8 cellular contexts compared by ENCODE assay signal in genomic region chr7:108497082-108497725, GRCh38. TPM values are rescaled to one million over a fixed set of nuclear protein-coding genes. Genes with fewer than 3 reads are reported as not detected.
A peak's percentile ranks its signal among the peaks of the same experiment; 100 is the strongest.
DNase-seq lines count a peak whose midpoint lies in the region; ATAC-seq and TF ChIP-seq lines count a peak whose summit lies in the region.

No MANE protein-coding gene starts in this region.

- H3K4me3 ChIP-seq in Karpas-422 (ENCODE audit: low read length) (no peak overlapping the region), Peyer's patch (no peak overlapping the region), adipocyte (ENCODE audit: low read length) (no peak overlapping the region), hepatocyte (no peak overlapping the region)

- H3K9me3 ChIP-seq in Karpas-422 (ENCODE audit: low read length), result no peaks in the 10 kb centered on the region
- no peaks in the 10 kb centered on the region for H3K9me3 ChIP-seq in Peyer's patch
- H3K9me3 ChIP-seq in adipocyte (ENCODE audit: control insufficient read depth, low read length), result no peaks in the 10 kb centered on the region
- H3K9me3 ChIP-seq in hepatocyte (ENCODE audit: low read depth), result no peaks in the 10 kb centered on the region

- peak overlapping the region; percentile 42 for H3K4me2 ChIP-seq in Karpas-422 (ENCODE audit: low read depth, low read length, poor library complexity, severe bottlenecking)
- H3K4me2 ChIP-seq in hepatocyte, result no peak overlapping the region

- H3K27me3 ChIP-seq in Karpas-422 (ENCODE audit: low read length) (no peaks in the 10 kb centered on the region), Peyer's patch (no peaks in the 10 kb centered on the region), adipocyte (replicated peaks; ENCODE audit: control insufficient read depth, insufficient read depth, low read length) (no peaks in the 10 kb centered on the region), hepatocyte (no peaks in the 10 kb centered on the region)

- WGBS in hepatocyte (ENCODE audit: low lambda C conversion rate, missing lambda C conversion rate), result 99% methylated on average over 3 of the region's 3 CpGs

- no peak overlapping the region for H2AFZ ChIP-seq in Karpas-422 (ENCODE audit: low read length)
- H2AFZ ChIP-seq in hepatocyte, result no peak overlapping the region

- peak; percentile 84 for ATAC-seq in GM21515 (IDR thresholded peaks at IDR 0.05; ENCODE audit: unreplicated experiment)
- ATAC-seq in GM18870 (IDR thresholded peaks at IDR 0.05; ENCODE audit: unreplicated experiment), result no peak

- H3K4me1 ChIP-seq in Karpas-422 (ENCODE audit: low read length) (peaks cover 4% of the 10 kb centered on the region; the same call in 1 of the 2 replicates), Peyer's patch (no peaks in the 10 kb centered on the region), adipocyte (ENCODE audit: control insufficient read depth, insufficient read depth, low read length) (peaks cover 9% of the 10 kb centered on the region), hepatocyte (ENCODE audit: insufficient read depth) (no peaks in the 10 kb centered on the region)

- H3K27ac ChIP-seq in Karpas-422 (ENCODE audit: low read length) (no peak overlapping the region), Peyer's patch (no peak overlapping the region), hepatocyte (no peak overlapping the region)

- H3K36me3 ChIP-seq in Karpas-422 (ENCODE audit: insufficient read depth, low read length) (peaks cover 31% of the 10 kb centered on the region), Peyer's patch (peaks cover 0 to 48% (median 0%) of the 10 kb centered on the region in 3 donors), adipocyte (ENCODE audit: control insufficient read depth, insufficient read depth, low read length, severe bottlenecking) (peaks cover 67% of the 10 kb centered on the region), hepatocyte (replicated peaks; ENCODE audit: insufficient read depth, low read depth) (no peaks in the 10 kb centered on the region)

- H3K9ac ChIP-seq in Karpas-422 (ENCODE audit: low read length) (no peak overlapping the region), adipocyte (ENCODE audit: low read length) (no peak overlapping the region)

- TF ChIP-seq CTCF in Peyer's patch (IDR thresholded peaks at IDR 0.05) (peak; percentile 70 to 85 (median 84)), hepatocyte (IDR thresholded peaks at IDR 0.05; ENCODE audit: poor library complexity) (peak; percentile 76)

- H4K20me1 ChIP-seq in Karpas-422 (ENCODE audit: insufficient read depth, low read depth, low read length), result no peaks in the 10 kb centered on the region
- H4K20me1 ChIP-seq in hepatocyte (ENCODE audit: insufficient read depth, poor library complexity, severe bottlenecking), result no peaks in the 10 kb centered on the region

- H3K79me2 ChIP-seq in Karpas-422 (ENCODE audit: low read length) (peaks cover 34% of the 10 kb centered on the region), hepatocyte (no peaks in the 10 kb centered on the region)

- DNase-seq in DMS153 treated with DMSO at 0.1 percent for 48 hours (lab: John Stamatoyannopoulos, UW; ENCODE audit: unreplicated experiment) (peak; percentile 49), Karpas-422 (peak; percentile 92), Peyer's patch (peak in 2 of 3 donors; percentile 71 to 77), adipocyte (ENCODE audit: low read depth) (peak; percentile 83), hepatocyte (ENCODE audit: low spot score) (peak; percentile 54)
- DNase-seq in stimulated activated CD4-positive, alpha-beta T cell treated with anti-CD3 and anti-CD28 coated beads, Interleukin-12 subunit alpha, Interleukin-12 subunit beta, amount 100 ng/mL, for 4 hours, result peak; percentile 12

- no peaks in the 10 kb centered on the region for H3K9me2 ChIP-seq in Karpas-422 (replicated peaks; ENCODE audit: insufficient read depth, low read length)
- no peaks in the 10 kb centered on the region for H3K9me2 ChIP-seq in hepatocyte (replicated peaks; ENCODE audit: insufficient read depth)

- TF ChIP-seq POLR2A in Peyer's patch (IDR thresholded peaks at IDR 0.05), result no peak

RNA-seq across cellular contexts. Expression of gene PNPLA8, which starts 28.7 kb away (rescaled TPM):
- total RNA-seq in Karpas-422 (2014; rRNA removed; shearing (Covaris generic); ENCODE audit: low replicate concordance), result 33.0 and 41.0 TPM in 2 replicates
- total RNA-seq in Peyer's patch (10 to 100 TPM in 3 of 4 donors, 1 to 10 TPM in 1; 8.9 to 28.9 (median 20.1) TPM), hepatocyte (38.4 and 48.3 TPM in 2 replicates)
- polyA plus RNA-seq in hepatocyte, result 25.2 and 29.0 TPM in 2 replicates

RNA-seq across cellular contexts. Expression of gene NRCAM, which starts 41.0 kb away (rescaled TPM):
- 0.18 TPM in 1 of 2 replicates, not detected in the other for total RNA-seq in Karpas-422 (2014; rRNA removed; shearing (Covaris generic); ENCODE audit: low replicate concordance)
- total RNA-seq in Peyer's patch (1 to 10 TPM in 3 of 4 donors, under 1 TPM in 1; 0.85 to 4.1 (median 2.6) TPM), hepatocyte (34.4 and 41.5 TPM in 2 replicates)
- polyA plus RNA-seq in hepatocyte, result 6.4 and 16.0 TPM in 2 replicates

Comparison
In these comparisons a context has a peak if more than half of its experiments do, and no peak if none do; other contexts are left out.
1. DNase-seq: peak in every context shown above with its lines; median percentile 92 in Karpas-422; 83 in adipocyte; 74 in Peyer's patch; 54 in hepatocyte; 49 in DMS153 treated with DMSO at 0.1 percent for 48 hours; 12 in stimulated activated CD4-positive, alpha-beta T cell treated with anti-CD3 and anti-CD28 coated beads, Interleukin-12 subunit alpha, Interleukin-12 subunit beta, amount 100 ng/mL, for 4 hours.